ENCODE assay signal across 12 cellular contexts in genomic region chr15:89364341-89364740, GRCh38. TPM values are rescaled to one million over a fixed set of nuclear protein-coding genes. Genes with fewer than 3 reads are reported as not detected.
DNase-seq lines count a peak whose midpoint lies in the region; ATAC-seq, FAIRE-seq and TF ChIP-seq lines count a peak whose summit lies in the region.
"Had no signal": no experiment of that assay in that cellular context is flagged by ENCODE, and none has a peak within 500 bp of the region (broad histone marks: within the 10 kb centered on the region; RNA-seq: fewer than 3 reads in every experiment).

No MANE protein-coding gene starts in this region.

- TF ChIP-seq POLR2A in adrenal gland (IDR thresholded peaks at IDR 0.05) = no peak

- H3K9me3 ChIP-seq in adrenal gland (replicated peaks in 1 of 3) = no peaks in the 10 kb centered on the region
- no peaks in the 10 kb centered on the region for H3K9me3 ChIP-seq in small intestine (ENCODE audit: control insufficient read depth, low read depth)
- H3K9me3 ChIP-seq: pancreas had no signal

- H3K27me3 ChIP-seq in adrenal gland = peaks cover 100% of the 10 kb centered on the region
- H3K27me3 ChIP-seq in small intestine (ENCODE audit: control insufficient read depth in 2 of 2, insufficient read depth in 2 of 2, low read length in 2 of 2) = peaks cover 17 to 83% of the 10 kb centered on the region in 2 donors

- no peak for TF ChIP-seq CTCF in adrenal gland (IDR thresholded peaks at IDR 0.05)

- H3K4me1 ChIP-seq in adrenal gland (replicated peaks in 1 of 2) (peaks cover 0 to 18% of the 10 kb centered on the region in 2 donors), small intestine (ENCODE audit: control insufficient read depth in 2 of 2, insufficient read depth in 1 of 2, low read depth in 1 of 2, low read length in 1 of 2) (no peaks in the 10 kb centered on the region)

- WGBS in adrenal gland, 4 donors = 13 to 33% (median 24%) methylated on average over 2 to 6 of the region's 6 CpGs
- 14 to 19% (median 18%) methylated on average over 6 of the region's 6 CpGs for WGBS in small intestine, 3 donors

- no peak for FAIRE-seq in small intestine (lab: Jason Lieb, UNC)
- FAIRE-seq: GM18507, pancreas had no signal

- DNase-seq in NCI-H748 (lab: John Stamatoyannopoulos, UW; ENCODE audit: unreplicated experiment) (peak; percentile 7), NCI-H748 treated with DMSO at 0.1 percent for 48 hours (lab: John Stamatoyannopoulos, UW) (no peak), NCI-H2196 (lab: John Stamatoyannopoulos, UW; ENCODE audit: unreplicated experiment) (peak; percentile 75), adrenal gland (peak in 6 of 7 donors; percentile 28 to 62 (median 42)), small intestine (peak; percentile 10), middle frontal gyrus (ENCODE audit: extremely low spot score, low spot score) (no peak)
- DNase-seq: NCI-H1417 treated with DMSO at 0.1 percent for 48 hours had no signal

- H3K36me3 ChIP-seq in adrenal gland (replicated peaks in 1 of 2) = no peaks in the 10 kb centered on the region
- H3K36me3 ChIP-seq in small intestine (ENCODE audit: control insufficient read depth in 2 of 2, insufficient read depth in 2 of 2, low read length in 2 of 2) = no peaks in the 10 kb centered on the region
- H3K36me3 ChIP-seq: pancreas had no signal

- ATAC-seq in HG02571 (IDR thresholded peaks at IDR 0.05; ENCODE audit: unreplicated experiment) = no peak
- ATAC-seq in HG03469 (IDR thresholded peaks at IDR 0.05; ENCODE audit: unreplicated experiment) = no peak
- ATAC-seq: activated CD4-positive, CD25-positive, alpha-beta regulatory T cell treated with anti-CD3 and anti-CD28 coated beads, Interleukin-2, amount 50 U/mL, for 24 hours had no signal

- H3K4me3 ChIP-seq in adrenal gland (no peak overlapping the region), small intestine (ENCODE audit: low read depth in 1 of 2, low read length in 2 of 2) (no peak overlapping the region)
- H3K4me3 ChIP-seq: pancreas had no signal

- intact Hi-C loops in adrenal gland (cut with DNase I) = no loop called here

- H3K27ac ChIP-seq in adrenal gland = no peak overlapping the region
- no peak overlapping the region for H3K27ac ChIP-seq in small intestine (ENCODE audit: low read depth in 1 of 2, low read length in 1 of 2)
- H3K27ac ChIP-seq: pancreas had no signal

RNA-seq across cellular contexts. Expression of gene POLG, which starts 29.7 kb away (rescaled TPM):
- 100 to 1,000 TPM in 1 of 8 donors, 10 to 100 TPM in 7; 42.9 to 127 (median 54.0) TPM for total RNA-seq in adrenal gland
- polyA plus RNA-seq in adrenal gland (10 to 100 TPM; 25.0 to 76.3 (median 51.3) TPM), small intestine (10 to 100 TPM; 33.0 to 47.0 (median 37.3) TPM)

Comparison
In these comparisons a context has a peak if more than half of its experiments do, and no peak if none do; other contexts are left out.
1. DNase-seq: peak in NCI-H748 (single experiment), NCI-H2196 (single experiment), adrenal gland (6 of 7) and small intestine (single experiment); none in NCI-H748 treated with DMSO at 0.1 percent for 48 hours (single experiment) and middle frontal gyrus (single experiment).